ENCODE assay signal across 1 cellular context in genomic region chr15:77470227-77470626, GRCh38.
TF ChIP-seq lines count a peak whose summit lies in the region.

No MANE protein-coding gene starts in this region.

TF ChIP-seq in HEK293, 187 proteins besides CTCF, POLR2A, EP300 and RAD21 (continued from another document):
- TF ChIP-seq, protein P1, sequence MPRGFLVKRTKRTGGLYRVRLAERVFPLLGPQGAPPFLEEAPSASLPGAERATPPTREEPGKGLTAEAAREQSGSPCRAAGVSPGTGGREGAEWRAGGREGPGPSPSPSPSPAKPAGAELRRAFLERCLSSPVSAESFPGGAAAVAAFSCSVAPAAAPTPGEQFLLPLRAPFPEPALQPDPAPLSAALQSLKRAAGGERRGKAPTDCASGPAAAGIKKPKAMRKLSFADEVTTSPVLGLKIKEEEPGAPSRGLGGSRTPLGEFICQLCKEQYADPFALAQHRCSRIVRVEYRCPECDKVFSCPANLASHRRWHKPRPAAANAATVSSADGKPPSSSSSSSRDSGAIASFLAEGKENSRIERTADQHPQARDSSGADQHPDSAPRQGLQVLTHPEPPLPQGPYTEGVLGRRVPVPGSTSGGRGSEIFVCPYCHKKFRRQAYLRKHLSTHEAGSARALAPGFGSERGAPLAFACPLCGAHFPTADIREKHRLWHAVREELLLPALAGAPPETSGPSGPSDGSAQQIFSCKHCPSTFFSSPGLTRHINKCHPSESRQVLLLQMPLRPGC (tag by site-specific recombination; IDR thresholded peaks at IDR 0.05): peak; percentile 47; the same call in 1 of the 2 replicates
- TF ChIP-seq ZNF660 (tag by site-specific recombination; IDR thresholded peaks at IDR 0.05) (peak; percentile 78), IKZF3 (tag by site-specific recombination; IDR thresholded peaks at IDR 0.05) (0 out of 2 replicates have a peak, but pooled peaks have one; percentile 28), KLF8 (tag by site-specific recombination; IDR thresholded peaks at IDR 0.05) (0 out of 2 replicates have a peak, but pooled peaks have one; percentile 28), SP7 (tag by site-specific recombination; IDR thresholded peaks at IDR 0.05) (peak; percentile 62), ZNF169 (tag by site-specific recombination; IDR thresholded peaks at IDR 0.05) (no peak), ZNF121 (tag by site-specific recombination; IDR thresholded peaks at IDR 0.05) (no peak), ZNF692 (tag by site-specific recombination; IDR thresholded peaks at IDR 0.05) (peak; percentile 95), ZNF664 (tag by site-specific recombination; IDR thresholded peaks at IDR 0.05) (peak; percentile 1; the same call in 1 of the 2 replicates), SP2 (tag by site-specific recombination; IDR thresholded peaks at IDR 0.05) (no peak), ZNF366 (tag by site-specific recombination; conservative IDR thresholded peaks at IDR 0.05) (peak; percentile 60; the same call in 1 of the 2 replicates), ZBTB17 (tag by site-specific recombination; IDR thresholded peaks at IDR 0.05) (0 out of 2 replicates have a peak, but pooled peaks have one; percentile 24), PRDM10 (tag by site-specific recombination; IDR thresholded peaks at IDR 0.05) (peak; percentile 77), ZNF274 (IDR thresholded peaks at IDR 0.05; ENCODE audit: low read length) (no peak), ZNF274 (tag by site-specific recombination; IDR thresholded peaks at IDR 0.05; ENCODE audit: borderline replicate concordance) (no peak), ZBTB21 (tag by site-specific recombination; IDR thresholded peaks at IDR 0.05) (peak; percentile 88), ZFP69B (tag by site-specific recombination; IDR thresholded peaks at IDR 0.05) (peak; percentile 90), ZNF394 (tag by site-specific recombination; IDR thresholded peaks at IDR 0.05; ENCODE audit: borderline replicate concordance) (0 out of 2 replicates have a peak, but pooled peaks have one; percentile 19)
- TF ChIP-seq, protein P2, sequence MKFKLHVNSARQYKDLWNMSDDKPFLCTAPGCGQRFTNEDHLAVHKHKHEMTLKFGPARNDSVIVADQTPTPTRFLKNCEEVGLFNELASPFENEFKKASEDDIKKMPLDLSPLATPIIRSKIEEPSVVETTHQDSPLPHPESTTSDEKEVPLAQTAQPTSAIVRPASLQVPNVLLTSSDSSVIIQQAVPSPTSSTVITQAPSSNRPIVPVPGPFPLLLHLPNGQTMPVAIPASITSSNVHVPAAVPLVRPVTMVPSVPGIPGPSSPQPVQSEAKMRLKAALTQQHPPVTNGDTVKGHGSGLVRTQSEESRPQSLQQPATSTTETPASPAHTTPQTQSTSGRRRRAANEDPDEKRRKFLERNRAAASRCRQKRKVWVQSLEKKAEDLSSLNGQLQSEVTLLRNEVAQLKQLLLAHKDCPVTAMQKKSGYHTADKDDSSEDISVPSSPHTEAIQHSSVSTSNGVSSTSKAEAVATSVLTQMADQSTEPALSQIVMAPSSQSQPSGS (tag by site-specific recombination; IDR thresholded peaks at IDR 0.05; ENCODE audit: low read depth): peak; percentile 98
